Comparison of ENCODE assay signal across 8 cellular contexts in the genomic region with DNA sequence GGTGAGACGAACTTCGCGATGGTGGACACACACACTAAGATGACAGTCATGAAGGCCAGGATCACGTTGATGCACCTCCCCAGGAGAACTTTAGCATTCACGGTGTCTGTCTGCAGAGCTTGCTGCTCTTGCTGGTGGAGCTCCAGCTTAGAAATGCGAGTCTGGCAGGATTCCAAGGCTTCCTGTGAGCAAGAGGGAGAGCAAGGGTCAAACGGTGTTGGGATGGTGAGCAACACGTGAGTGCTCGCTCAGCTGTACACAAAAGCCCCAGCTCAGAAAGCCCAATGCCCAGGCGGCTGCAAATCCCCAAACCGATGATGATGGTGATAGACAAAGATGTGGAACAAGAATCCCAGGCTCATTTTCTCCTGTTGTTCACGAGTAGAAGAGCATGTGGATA.
DNase-seq lines count a peak whose midpoint lies in the region; ATAC-seq and TF ChIP-seq lines count a peak whose summit lies in the region.

No MANE protein-coding gene starts in this region.

- ATAC-seq in GM21515 (IDR thresholded peaks at IDR 0.05; ENCODE audit: unreplicated experiment) (no peak), GM18907 (IDR thresholded peaks at IDR 0.05; ENCODE audit: unreplicated experiment) (no peak)

- DNase-seq in HCEC 1CT: peak; percentile 76
- DNase-seq in NCI-H510A (lab: John Stamatoyannopoulos, UW): peak; percentile 36
- DNase-seq in fibroblast of lung (ENCODE audit: low read depth in 2 of 2): peak; percentile 79 to 84
- DNase-seq in renal cortical epithelial cell (ENCODE audit: low read depth): peak; percentile 95
- DNase-seq in posterior vena cava (ENCODE audit: low spot score): no peak
- DNase-seq in activated effector memory CD4-positive, alpha-beta T cell treated with anti-CD3 and anti-CD28 coated beads, Interleukin-2, amount 50 U/mL, for 16 hours: no peak

- H3K27ac ChIP-seq in fibroblast of lung (ENCODE audit: insufficient read depth, low read length): no peak overlapping the region

- no peak overlapping the region for H3K9ac ChIP-seq in fibroblast of lung (ENCODE audit: insufficient read depth, low read length)

- no peaks in the 10 kb centered on the region for H3K79me2 ChIP-seq in fibroblast of lung (ENCODE audit: control insufficient read depth, insufficient read depth, low read length)

- H3K36me3 ChIP-seq in fibroblast of lung (ENCODE audit: control insufficient read depth, insufficient read depth, low read length): no peaks in the 10 kb centered on the region

- TF ChIP-seq CTCF in fibroblast of lung (conservative IDR thresholded peaks at IDR 0.05 in 1 of 2, IDR thresholded peaks at IDR 0.05 in 1 of 2; ENCODE audit: low read depth in 1 of 2, low read length in 2 of 2): no peak

- H3K27me3 ChIP-seq in fibroblast of lung (ENCODE audit: control insufficient read depth, insufficient read depth, low read length): no peaks in the 10 kb centered on the region

- intact Hi-C loops in posterior vena cava (cut with DNase I): no loop called here

- peaks cover 3% of the 10 kb centered on the region for H3K4me1 ChIP-seq in fibroblast of lung (ENCODE audit: control insufficient read depth, extremely low read depth, insufficient read depth, low read length)

- no peaks in the 10 kb centered on the region for H4K20me1 ChIP-seq in fibroblast of lung (ENCODE audit: control insufficient read depth, extremely low read depth, insufficient read depth, low read length)

- no peak overlapping the region for H2AFZ ChIP-seq in fibroblast of lung (ENCODE audit: low read length)

- no peak overlapping the region for H3K4me3 ChIP-seq in fibroblast of lung (replicated peaks in 1 of 4; ENCODE audit: control extremely low read depth in 1 of 4, insufficient read depth in 1 of 4, low read depth in 3 of 4, low read length in 4 of 4)

- H3K4me2 ChIP-seq in fibroblast of lung (ENCODE audit: extremely low read depth, insufficient read depth, low read length): no peak overlapping the region

- H3K9me3 ChIP-seq in fibroblast of lung (ENCODE audit: control insufficient read depth, insufficient read depth, low read depth, low read length): no peaks in the 10 kb centered on the region

Comparison
In these comparisons a context has a peak if more than half of its experiments do, and no peak if none do; other contexts are left out.
1. DNase-seq: peak in HCEC 1CT (single experiment), NCI-H510A (single experiment), fibroblast of lung (2 of 2) and renal cortical epithelial cell (single experiment); none in posterior vena cava (single experiment) and activated effector memory CD4-positive, alpha-beta T cell treated with anti-CD3 and anti-CD28 coated beads, Interleukin-2, amount 50 U/mL, for 16 hours (single experiment).